27 cellular contexts compared by ENCODE assay signal in the genomic region with DNA sequence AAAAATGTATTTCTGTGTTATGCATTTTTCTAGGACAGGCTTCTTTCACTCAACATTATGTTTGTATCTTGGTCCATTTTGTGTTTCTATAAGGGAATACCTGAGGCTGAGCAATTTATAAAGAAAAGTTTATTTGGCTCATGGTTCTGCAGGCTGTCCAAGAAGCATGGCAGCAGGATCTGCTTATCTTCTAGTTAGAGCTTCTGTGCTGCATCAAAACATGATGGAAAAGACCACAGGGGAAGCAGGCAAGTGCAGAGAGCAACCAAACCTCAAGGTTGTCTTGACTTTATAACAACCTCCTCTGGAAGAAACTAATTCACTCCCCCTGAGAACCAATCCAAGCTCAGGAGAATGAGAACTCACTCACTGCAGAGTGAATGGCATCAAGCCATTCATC.
DNase-seq lines count a peak whose midpoint lies in the region; TF ChIP-seq lines count a peak whose summit lies in the region.
"Had no signal": no experiment of that assay in that cellular context is flagged by ENCODE, and none has a peak within 500 bp of the region (broad histone marks: within the 10 kb centered on the region; RNA-seq: fewer than 3 reads in every experiment).

No MANE protein-coding gene starts in this region.

- no peak overlapping the region for H3K4me3 ChIP-seq in ovary
- H3K4me3 ChIP-seq: A549; BLaER1; BLaER1 treated with 17β-estradiol and CSF1 and Interleukin-3, amounts not matched to agents 10 nM and 100 nM had no signal

- H3K9me3 ChIP-seq in ovary, result no peaks in the 10 kb centered on the region
- H3K9me3 ChIP-seq: A549; BLaER1; BLaER1 treated with 17β-estradiol and CSF1 and Interleukin-3, amounts not matched to agents 10 nM and 100 nM; Caco-2 had no signal

- DNase-seq in amniotic epithelial cell (ENCODE audit: low read depth) (peak; percentile 27), ovary (no peak)
- DNase-seq: 8988T; ACHN; AML-193; BE2C; C1 segment of cervical spinal cord; Caco-2; Calu3; CD4-positive, alpha-beta memory T cell; CD4-positive, alpha-beta T cell; CD4-positive, CD25-positive, alpha-beta regulatory T cell; CD8-positive, alpha-beta memory T cell; CD8-positive, alpha-beta T cell; COR-L47; DMS 273 treated with DMSO at 0.1 percent for 48 hours; DMS153; DMS53; DMS79; DMS79 treated with DMSO at 0.1 percent for 48 hours; DND-41; EL had no signal

- no peaks in the 10 kb centered on the region for H3K4me1 ChIP-seq in ovary (ENCODE audit: insufficient read depth)
- H3K4me1 ChIP-seq: A549; BE2C; BLaER1; BLaER1 treated with 17β-estradiol and CSF1 and Interleukin-3, amounts not matched to agents 10 nM and 100 nM; Caco-2 had no signal

- H3K36me3 ChIP-seq in ovary, result no peaks in the 10 kb centered on the region
- H3K36me3 ChIP-seq: BE2C; BLaER1; BLaER1 treated with 17β-estradiol and CSF1 and Interleukin-3, amounts not matched to agents 10 nM and 100 nM had no signal

- no peaks in the 10 kb centered on the region for H3K27me3 ChIP-seq in ovary
- H3K27me3 ChIP-seq: BE2C; BLaER1; BLaER1 treated with 17β-estradiol and CSF1 and Interleukin-3, amounts not matched to agents 10 nM and 100 nM had no signal

- TF ChIP-seq POLR2A in ovary (IDR thresholded peaks at IDR 0.05), result no peak

- H3K27ac ChIP-seq in ovary, result no peak overlapping the region
- H3K27ac ChIP-seq: 22Rv1; A549; BLaER1; BLaER1 treated with 17β-estradiol and CSF1 and Interleukin-3, amounts not matched to agents 10 nM and 100 nM; C4-2B had no signal

- intact Hi-C loops in ovary (cut with DNase I), result no loop called here

- TF ChIP-seq EP300 in ovary (IDR thresholded peaks at IDR 0.05), result no peak

- TF ChIP-seq CTCF in ovary (IDR thresholded peaks at IDR 0.05), result no peak
